ENCODE assay signal across 19 cellular contexts in the genomic region with DNA sequence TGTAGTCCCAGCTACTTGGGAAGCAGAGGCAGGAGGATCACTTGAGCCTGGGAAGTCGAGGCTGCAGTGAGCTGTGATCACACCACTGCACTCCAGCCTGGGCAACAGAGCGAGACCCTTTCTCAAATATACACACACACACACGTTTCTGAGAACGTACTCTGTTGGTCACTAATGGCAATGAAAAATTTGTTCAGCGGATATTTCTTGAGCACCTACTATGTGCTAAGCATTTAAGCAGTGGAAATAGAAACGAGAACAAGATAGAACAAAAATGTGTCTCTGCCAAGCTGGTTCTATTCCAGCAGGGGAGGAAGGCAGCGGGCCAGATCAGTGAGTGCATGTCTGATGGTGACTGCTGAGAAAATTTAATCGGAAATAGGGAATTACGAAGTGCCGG. TPM values are rescaled to one million over a fixed set of nuclear protein-coding genes. Genes with fewer than 3 reads are reported as not detected.
DNase-seq lines count a peak whose midpoint lies in the region; ATAC-seq, FAIRE-seq and TF ChIP-seq lines count a peak whose summit lies in the region.
"Had no signal": no experiment of that assay in that cellular context is flagged by ENCODE, and none has a peak within 500 bp of the region (broad histone marks: within the 10 kb centered on the region; RNA-seq: fewer than 3 reads in every experiment).

No MANE protein-coding gene starts in this region.

- no peak overlapping the region for H3K4me3 Mint-ChIP-seq in activated CD4-positive, alpha-beta memory T cell treated with anti-CD3 and anti-CD28 coated beads, Interleukin-2, amount 10 ng/mL, durations not matched to agents 7 days and 5 days
- H3K4me3 Mint-ChIP-seq in effector memory CD8-positive, alpha-beta T cell = peak overlapping the region in 1 of 2 donors; percentile 45
- no peak overlapping the region for H3K4me3 Mint-ChIP-seq in stimulated activated naive CD8-positive, alpha-beta T cell treated with anti-CD3 and anti-CD28 coated beads, Interleukin-15, amount 100 ng/mL, for 72 hours

- peaks cover 62% of the 10 kb centered on the region for H3K36me3 Mint-ChIP-seq in activated CD4-positive, alpha-beta memory T cell treated with anti-CD3 and anti-CD28 coated beads, Interleukin-2, amount 10 ng/mL, durations not matched to agents 7 days and 5 days (ENCODE audit: low read depth)
- peaks cover 70% of the 10 kb centered on the region for H3K36me3 Mint-ChIP-seq in effector memory CD8-positive, alpha-beta T cell (ENCODE audit: insufficient read depth)

- ATAC-seq in HepG2 (no peak), right lobe of liver (no peak), GM21390 (IDR thresholded peaks at IDR 0.05; ENCODE audit: unreplicated experiment) (no peak), HG03095 (IDR thresholded peaks at IDR 0.05; ENCODE audit: unreplicated experiment) (no peak)
- ATAC-seq in effector memory CD8-positive, alpha-beta T cell (replicated peaks) = no peak
- no peak for ATAC-seq in stimulated activated naive CD8-positive, alpha-beta T cell treated with anti-CD3 and anti-CD28 coated beads, Interleukin-15, amount 100 ng/mL, for 72 hours
- ATAC-seq: heart left ventricle, left lung, sciatic nerve, SK-N-SH treated with all-trans-retinoic acid at 6 μM for 48 hours had no signal

- TF ChIP-seq EP300 in HepG2 (IDR thresholded peaks at IDR 0.05; ENCODE audit: low read depth in 2 of 2, low read length in 2 of 2) (no peak), HepG2 (CRISPR knock-in tag; IDR thresholded peaks at IDR 0.05; ENCODE audit: borderline replicate concordance) (no peak)

- H3K4me3 ChIP-seq in HepG2 (replicated peaks in 1 of 3; ENCODE audit: insufficient read depth in 1 of 3, low read depth in 2 of 3, low read length in 3 of 3) (no peak overlapping the region), right lobe of liver (no peak overlapping the region), Karpas-422 (ENCODE audit: low read length) (no peak overlapping the region)
- H3K4me3 ChIP-seq: heart left ventricle, left lung, tibial nerve had no signal

- TF ChIP-seq POLR2A in HepG2 (IDR thresholded peaks at IDR 0.05; ENCODE audit: insufficient read depth in 1 of 2, low read depth in 2 of 2, low read length in 2 of 2) (no peak), right lobe of liver (IDR thresholded peaks at IDR 0.05) (no peak)

- intact Hi-C loops in HepG2 (cut with micrococcal nuclease; ENCODE audit: unreplicated experiment) (no loop called here), right lobe of liver (cut with DNase I) (no loop called here)

- H4K20me1 ChIP-seq in HepG2 (ENCODE audit: insufficient read depth, low read length) = peaks cover 8% of the 10 kb centered on the region; the same call in 1 of the 2 replicates
- H4K20me1 ChIP-seq in Karpas-422 (ENCODE audit: insufficient read depth, low read depth, low read length) = 0 out of 2 replicates have a peak, but pooled peaks cover 4% of the 10 kb centered on the region

- no peaks in the 10 kb centered on the region for H3K9me2 ChIP-seq in Karpas-422 (replicated peaks; ENCODE audit: insufficient read depth, low read length)

- TF ChIP-seq RAD21 in HepG2 (CRISPR knock-in tag; IDR thresholded peaks at IDR 0.05) = no peak

- H3K4me1 ChIP-seq in HepG2 (ENCODE audit: insufficient read depth, low read length) (peaks cover 37% of the 10 kb centered on the region), right lobe of liver (peaks cover 0 to 36% (median 11%) of the 10 kb centered on the region in 4 donors), Karpas-422 (ENCODE audit: low read length) (peaks cover 32% of the 10 kb centered on the region)

- in situ Hi-C loops in HepG2 (cut with HindIII; ENCODE audit: extremely low pct_ligation_motif_present, low pct_unique_long_range_greater_than_20kb) = no loop called here

- POLR2A ChIA-PET in HepG2 (lab: Yijun Ruan, JAX) = no interaction called here
- POLR2A ChIA-PET in activated CD4-positive, alpha-beta memory T cell treated with anti-CD3 and anti-CD28 coated beads, Interleukin-2, amount 10 ng/mL, durations not matched to agents 7 days and 5 days (lab: Charles Lee) = interaction anchor here (1.3 kb wide), 1 partner anchor 10 kb away, joined by 3 read pairs; no protein-coding TSS in a partner anchor

- H3K36me3 ChIP-seq in HepG2 (replicated peaks in 1 of 2; ENCODE audit: control insufficient read depth in 1 of 2, insufficient read depth in 2 of 2, low read length in 2 of 2) (peaks cover 4 to 20% of the 10 kb centered on the region in 2 experiments), right lobe of liver (peaks cover 0 to 5% (median 0%) of the 10 kb centered on the region in 4 donors), Karpas-422 (ENCODE audit: insufficient read depth, low read length) (peaks cover 4% of the 10 kb centered on the region; the same call in 1 of the 2 replicates)

- WGBS in HepG2 (ENCODE audit: low lambda C conversion rate) = 98% methylated on average over 10 of the region's 10 CpGs
- 78% methylated on average over 10 of the region's 10 CpGs for WGBS in right lobe of liver (ENCODE audit: insufficient coverage, low coverage, low lambda C conversion rate, missing lambda C conversion rate)

- H2AFZ ChIP-seq in HepG2 (ENCODE audit: low read length) = no peak overlapping the region
- no peak overlapping the region for H2AFZ ChIP-seq in Karpas-422 (ENCODE audit: low read length)

- H3K9me3 Mint-ChIP-seq in activated CD4-positive, alpha-beta memory T cell treated with anti-CD3 and anti-CD28 coated beads, Interleukin-2, amount 10 ng/mL, durations not matched to agents 7 days and 5 days = no peaks in the 10 kb centered on the region
- no peaks in the 10 kb centered on the region for H3K9me3 Mint-ChIP-seq in effector memory CD8-positive, alpha-beta T cell
- no peaks in the 10 kb centered on the region for H3K9me3 Mint-ChIP-seq in stimulated activated naive CD8-positive, alpha-beta T cell treated with anti-CD3 and anti-CD28 coated beads, Interleukin-15, amount 100 ng/mL, for 72 hours

- peak overlapping the region; percentile 71 for H3K27ac Mint-ChIP-seq in activated CD4-positive, alpha-beta memory T cell treated with anti-CD3 and anti-CD28 coated beads, Interleukin-2, amount 10 ng/mL, durations not matched to agents 7 days and 5 days
- peak overlapping the region; percentile 81 to 83 for H3K27ac Mint-ChIP-seq in effector memory CD8-positive, alpha-beta T cell
- peak overlapping the region; percentile 61 to 84 for H3K27ac Mint-ChIP-seq in stimulated activated naive CD8-positive, alpha-beta T cell treated with anti-CD3 and anti-CD28 coated beads, Interleukin-15, amount 100 ng/mL, for 72 hours

- no TSS peak for BruUV-seq in HepG2 (replicated peaks; lab: Mats Ljungman, UMichigan)

- no peak overlapping the region for H3K4me2 ChIP-seq in HepG2 (ENCODE audit: low read depth, low read length)
- no peak overlapping the region for H3K4me2 ChIP-seq in Karpas-422 (ENCODE audit: low read depth, low read length, poor library complexity, severe bottlenecking)

- H3K27me3 ChIP-seq in HepG2 (ENCODE audit: control insufficient read depth in 1 of 2, insufficient read depth in 2 of 2, low read length in 2 of 2) (no peaks in the 10 kb centered on the region), right lobe of liver (no peaks in the 10 kb centered on the region), Karpas-422 (ENCODE audit: low read length) (no peaks in the 10 kb centered on the region)
- H3K27me3 ChIP-seq: heart left ventricle, left lung, tibial nerve had no signal

- H3K9me3 ChIP-seq in HepG2 (ENCODE audit: low read length) (no peaks in the 10 kb centered on the region), right lobe of liver (no peaks in the 10 kb centered on the region), Karpas-422 (ENCODE audit: low read length) (no peaks in the 10 kb centered on the region)
- H3K9me3 ChIP-seq: Caco-2, heart left ventricle, left lung, tibial nerve had no signal

- H3K27me3 Mint-ChIP-seq in activated CD4-positive, alpha-beta memory T cell treated with anti-CD3 and anti-CD28 coated beads, Interleukin-2, amount 10 ng/mL, durations not matched to agents 7 days and 5 days = no peaks in the 10 kb centered on the region
- no peaks in the 10 kb centered on the region for H3K27me3 Mint-ChIP-seq in effector memory CD8-positive, alpha-beta T cell
- H3K27me3 Mint-ChIP-seq in stimulated activated naive CD8-positive, alpha-beta T cell treated with anti-CD3 and anti-CD28 coated beads, Interleukin-15, amount 100 ng/mL, for 72 hours = no peaks in the 10 kb centered on the region

- no peak for FAIRE-seq in HepG2 (lab: Jason Lieb, UNC)
- FAIRE-seq: astrocyte had no signal

- CTCF ChIA-PET in HepG2 (lab: Yijun Ruan, JAX; ENCODE audit: low intra/inter-chr PET ratio, low total read pairs) = no interaction called here
- CTCF ChIA-PET in activated CD4-positive, alpha-beta memory T cell treated with anti-CD3 and anti-CD28 coated beads, Interleukin-2, amount 10 ng/mL, durations not matched to agents 7 days and 5 days (lab: Charles Lee) = interaction anchor here (0.7 kb wide), 1 partner anchor 1810 kb away, joined by 4 read pairs; no protein-coding TSS in a partner anchor

- peaks cover 58% of the 10 kb centered on the region for H3K4me1 Mint-ChIP-seq in activated CD4-positive, alpha-beta memory T cell treated with anti-CD3 and anti-CD28 coated beads, Interleukin-2, amount 10 ng/mL, durations not matched to agents 7 days and 5 days
- peaks cover 33 to 53% of the 10 kb centered on the region in 2 donors for H3K4me1 Mint-ChIP-seq in effector memory CD8-positive, alpha-beta T cell (ENCODE audit: low read depth in 2 of 2)
- peaks cover 74% of the 10 kb centered on the region for H3K4me1 Mint-ChIP-seq in stimulated activated naive CD8-positive, alpha-beta T cell treated with anti-CD3 and anti-CD28 coated beads, Interleukin-15, amount 100 ng/mL, for 72 hours

- TF ChIP-seq CTCF in HepG2 (CRISPR knock-in tag; IDR thresholded peaks at IDR 0.05) = no peak
- no peak for TF ChIP-seq CTCF in right lobe of liver (IDR thresholded peaks at IDR 0.05)

- H3K27ac ChIP-seq in HepG2 (ENCODE audit: extremely low read length, insufficient read depth, low read length) (no peak overlapping the region), right lobe of liver (no peak overlapping the region), Karpas-422 (ENCODE audit: low read length) (no peak overlapping the region)
- H3K27ac ChIP-seq: heart left ventricle, left lung had no signal

- H3K9ac ChIP-seq in HepG2 (ENCODE audit: insufficient read depth, low read depth, low read length) (no peak overlapping the region), Karpas-422 (ENCODE audit: low read length) (no peak overlapping the region)

- DNase-seq in HepG2 (ENCODE audit: low spot score) = no peak
- no peak for DNase-seq in right lobe of liver
- no peak for DNase-seq in activated CD4-positive, alpha-beta memory T cell treated with anti-CD3 and anti-CD28 coated beads, Interleukin-2, amount 10 ng/mL, durations not matched to agents 7 days and 5 days
- no peak for DNase-seq in effector memory CD8-positive, alpha-beta T cell
- DNase-seq in stimulated activated naive CD8-positive, alpha-beta T cell treated with anti-CD3 and anti-CD28 coated beads, Interleukin-15, amount 100 ng/mL, for 72 hours = no peak
- DNase-seq in Karpas-422 = no peak
- DNase-seq: activated effector memory CD4-positive, alpha-beta T cell treated with Interleukin-2 at 50 U/mL for 16 hours; Caco-2; heart left ventricle; KBM-7; left lung; NCI-H2081; NCI-H446 treated with DMSO at 0.1 percent for 48 hours had no signal

- peaks cover 19% of the 10 kb centered on the region for H3K79me2 ChIP-seq in HepG2 (ENCODE audit: insufficient read depth, low read length)
- peaks cover 50% of the 10 kb centered on the region for H3K79me2 ChIP-seq in Karpas-422 (ENCODE audit: low read length)

RNA-seq across cellular contexts. Expression of gene ARPC1B, which starts 8.7 kb away (rescaled TPM):
- 89.1 and 92.2 TPM in 2 replicates for total RNA-seq in HepG2 (2016; rRNA removed; fragmentation: Illumina TruSeq; extraction: Trizol)
- 177 and 178 TPM in 2 replicates for total RNA-seq in HepG2 (2016; cell fraction: cytosol; rRNA removed; fragmentation: Illumina TruSeq; extraction: Trizol; ENCODE audit: low read depth)
- 96.5 and 103 TPM in 2 replicates for total RNA-seq in HepG2 (2016; cell fraction: insoluble cytoplasmic fraction; rRNA removed; fragmentation: Illumina TruSeq; extraction: Trizol)
- total RNA-seq in HepG2 (2016; cell fraction: membrane; rRNA removed; fragmentation: Illumina TruSeq; extraction: Trizol) = 193 and 196 TPM in 2 replicates
- total RNA-seq in HepG2 (2016; cell fraction: nucleus; rRNA removed; fragmentation: Illumina TruSeq; extraction: Trizol) = 40.7 and 55.8 TPM in 2 replicates
- 72.9 and 89.3 TPM in 2 replicates for polyA plus RNA-seq in HepG2 (2011; rRNA removed)
- 96.6 and 133 TPM in 2 replicates for polyA plus RNA-seq in HepG2 (2011; cell fraction: cytosol; rRNA removed)
- polyA plus RNA-seq in HepG2 (2011; cell fraction: nucleus; rRNA removed) = 99.1 and 115 TPM in 2 replicates
- polyA plus RNA-seq in HepG2 (2012) = 36.2 and 88.7 TPM in 2 replicates
- 263 and 307 TPM in 2 replicates for polyA plus RNA-seq in HepG2 (2016; cell fraction: cytosol; fragmentation: Illumina TruSeq; extraction: Trizol; ENCODE audit: low read depth)
- polyA plus RNA-seq in HepG2 (2016; cell fraction: insoluble cytoplasmic fraction; fragmentation: Illumina TruSeq; extraction: Trizol; ENCODE audit: low read depth) = 123 and 124 TPM in 2 replicates
- 224 and 233 TPM in 2 replicates for polyA plus RNA-seq in HepG2 (2016; cell fraction: membrane; fragmentation: Illumina TruSeq; extraction: Trizol; ENCODE audit: low read depth)
- polyA plus RNA-seq in HepG2 (2016; cell fraction: nucleus; fragmentation: Illumina TruSeq; extraction: Trizol; ENCODE audit: insufficient read depth, low read depth) = 78.2 and 84.5 TPM in 2 replicates
- polyA minus RNA-seq in HepG2 (2011; rRNA and poly(A)+ RNA removed; ENCODE audit: low replicate concordance) = 58.7 and 66.9 TPM in 2 replicates
- 37.9 and 45.0 TPM in 2 replicates for polyA minus RNA-seq in HepG2 (2011; cell fraction: cytosol; rRNA and poly(A)+ RNA removed)
- 27.1 and 29.6 TPM in 2 replicates for polyA minus RNA-seq in HepG2 (2011; cell fraction: nucleus; rRNA and poly(A)+ RNA removed)
- 100 to 1,000 TPM in 2 of 6 experiments, 10 to 100 TPM in 4; 24.4 to 197 (median 52.7) TPM for total RNA-seq in right lobe of liver
- 100 to 1,000 TPM; 396 to 397 TPM for total RNA-seq in activated CD4-positive, alpha-beta memory T cell treated with anti-CD3 and anti-CD28 coated beads, Interleukin-2, amount 10 ng/mL, durations not matched to agents 7 days and 5 days
- 146 and 305 TPM in 2 replicates for total RNA-seq in Karpas-422 (2014; rRNA removed; shearing (Covaris generic); ENCODE audit: low replicate concordance)

RNA-seq across cellular contexts. Expression of gene PDAP1, which starts 25.2 kb away (rescaled TPM):
- total RNA-seq in HepG2 (2016; rRNA removed; fragmentation: Illumina TruSeq; extraction: Trizol) (95.1 and 100 TPM in 2 replicates), right lobe of liver (10 to 100 TPM; 36.3 to 52.9 (median 39.6) TPM)
- total RNA-seq in HepG2 (2016; cell fraction: cytosol; rRNA removed; fragmentation: Illumina TruSeq; extraction: Trizol; ENCODE audit: low read depth) = 15.0 and 19.2 TPM in 2 replicates
- 90.3 and 105 TPM in 2 replicates for total RNA-seq in HepG2 (2016; cell fraction: insoluble cytoplasmic fraction; rRNA removed; fragmentation: Illumina TruSeq; extraction: Trizol)
- 52.2 and 52.9 TPM in 2 replicates for total RNA-seq in HepG2 (2016; cell fraction: membrane; rRNA removed; fragmentation: Illumina TruSeq; extraction: Trizol)
- 30.1 and 33.8 TPM in 2 replicates for total RNA-seq in HepG2 (2016; cell fraction: nucleus; rRNA removed; fragmentation: Illumina TruSeq; extraction: Trizol)
- polyA plus RNA-seq in HepG2 (2011; rRNA removed) = 12.8 and 13.0 TPM in 2 replicates
- 19.6 and 25.2 TPM in 2 replicates for polyA plus RNA-seq in HepG2 (2011; cell fraction: cytosol; rRNA removed)
- polyA plus RNA-seq in HepG2 (2011; cell fraction: nucleus; rRNA removed) = 14.1 and 20.3 TPM in 2 replicates
- 53.9 and 81.7 TPM in 2 replicates for polyA plus RNA-seq in HepG2 (2012)
- 38.3 and 39.1 TPM in 2 replicates for polyA plus RNA-seq in HepG2 (2016; cell fraction: cytosol; fragmentation: Illumina TruSeq; extraction: Trizol; ENCODE audit: low read depth)
- polyA plus RNA-seq in HepG2 (2016; cell fraction: insoluble cytoplasmic fraction; fragmentation: Illumina TruSeq; extraction: Trizol; ENCODE audit: low read depth) = 158 and 188 TPM in 2 replicates
- polyA plus RNA-seq in HepG2 (2016; cell fraction: membrane; fragmentation: Illumina TruSeq; extraction: Trizol; ENCODE audit: low read depth) = 81.7 and 84.4 TPM in 2 replicates
- polyA plus RNA-seq in HepG2 (2016; cell fraction: nucleus; fragmentation: Illumina TruSeq; extraction: Trizol; ENCODE audit: insufficient read depth, low read depth) = 112 and 119 TPM in 2 replicates
- polyA minus RNA-seq in HepG2 (2011; rRNA and poly(A)+ RNA removed; ENCODE audit: low replicate concordance) = 11.3 and 20.5 TPM in 2 replicates
- polyA minus RNA-seq in HepG2 (2011; cell fraction: cytosol; rRNA and poly(A)+ RNA removed) = 9.1 and 13.5 TPM in 2 replicates
- 5.4 and 7.5 TPM in 2 replicates for polyA minus RNA-seq in HepG2 (2011; cell fraction: nucleus; rRNA and poly(A)+ RNA removed)
- 100 to 1,000 TPM in 1 of 2 experiments, 10 to 100 TPM in 1; 93.8 to 103 TPM for total RNA-seq in activated CD4-positive, alpha-beta memory T cell treated with anti-CD3 and anti-CD28 coated beads, Interleukin-2, amount 10 ng/mL, durations not matched to agents 7 days and 5 days
- total RNA-seq in Karpas-422 (2014; rRNA removed; shearing (Covaris generic); ENCODE audit: low replicate concordance) = 14.2 and 43.0 TPM in 2 replicates

RNA-seq across cellular contexts. Expression of gene BUD31, which starts 25.6 kb away (rescaled TPM):
- total RNA-seq in HepG2 (2016; rRNA removed; fragmentation: Illumina TruSeq; extraction: Trizol) (79.1 and 101 TPM in 2 replicates), right lobe of liver (10 to 100 TPM; 25.6 to 49.2 (median 33.3) TPM)
- 107 and 126 TPM in 2 replicates for total RNA-seq in HepG2 (2016; cell fraction: cytosol; rRNA removed; fragmentation: Illumina TruSeq; extraction: Trizol; ENCODE audit: low read depth)
- 82.3 and 106 TPM in 2 replicates for total RNA-seq in HepG2 (2016; cell fraction: insoluble cytoplasmic fraction; rRNA removed; fragmentation: Illumina TruSeq; extraction: Trizol)
- 94.8 and 104 TPM in 2 replicates for total RNA-seq in HepG2 (2016; cell fraction: membrane; rRNA removed; fragmentation: Illumina TruSeq; extraction: Trizol)
- total RNA-seq in HepG2 (2016; cell fraction: nucleus; rRNA removed; fragmentation: Illumina TruSeq; extraction: Trizol) = 32.8 and 34.3 TPM in 2 replicates
- polyA plus RNA-seq in HepG2 (2011; rRNA removed) = 29.8 and 35.1 TPM in 2 replicates
- 28.0 and 29.4 TPM in 2 replicates for polyA plus RNA-seq in HepG2 (2011; cell fraction: cytosol; rRNA removed)
- polyA plus RNA-seq in HepG2 (2011; cell fraction: nucleus; rRNA removed) = 22.8 and 23.2 TPM in 2 replicates
- polyA plus RNA-seq in HepG2 (2012) = 43.3 and 47.1 TPM in 2 replicates
- polyA plus RNA-seq in HepG2 (2016; cell fraction: cytosol; fragmentation: Illumina TruSeq; extraction: Trizol; ENCODE audit: low read depth) = 95.5 and 116 TPM in 2 replicates
- 107 and 115 TPM in 2 replicates for polyA plus RNA-seq in HepG2 (2016; cell fraction: insoluble cytoplasmic fraction; fragmentation: Illumina TruSeq; extraction: Trizol; ENCODE audit: low read depth)
- polyA plus RNA-seq in HepG2 (2016; cell fraction: membrane; fragmentation: Illumina TruSeq; extraction: Trizol; ENCODE audit: low read depth) = 80.6 and 97.1 TPM in 2 replicates
- polyA plus RNA-seq in HepG2 (2016; cell fraction: nucleus; fragmentation: Illumina TruSeq; extraction: Trizol; ENCODE audit: insufficient read depth, low read depth) = 49.7 and 51.5 TPM in 2 replicates
- 27.6 and 30.9 TPM in 2 replicates for polyA minus RNA-seq in HepG2 (2011; rRNA and poly(A)+ RNA removed; ENCODE audit: low replicate concordance)
- polyA minus RNA-seq in HepG2 (2011; cell fraction: cytosol; rRNA and poly(A)+ RNA removed) = 16.5 and 20.6 TPM in 2 replicates
- polyA minus RNA-seq in HepG2 (2011; cell fraction: nucleus; rRNA and poly(A)+ RNA removed) = 17.6 and 25.0 TPM in 2 replicates
- 100 to 1,000 TPM; 104 to 106 TPM for total RNA-seq in activated CD4-positive, alpha-beta memory T cell treated with anti-CD3 and anti-CD28 coated beads, Interleukin-2, amount 10 ng/mL, durations not matched to agents 7 days and 5 days
- 63.7 and 81.8 TPM in 2 replicates for total RNA-seq in Karpas-422 (2014; rRNA removed; shearing (Covaris generic); ENCODE audit: low replicate concordance)

RNA-seq across cellular contexts. Expression of gene PTCD1, which starts 55.4 kb away (rescaled TPM):
- total RNA-seq in HepG2 (2016; rRNA removed; fragmentation: Illumina TruSeq; extraction: Trizol) (4.7 and 8.4 TPM in 2 replicates), right lobe of liver (1 to 10 TPM; 2.4 to 5.3 (median 2.8) TPM)
- total RNA-seq in HepG2 (2016; cell fraction: cytosol; rRNA removed; fragmentation: Illumina TruSeq; extraction: Trizol; ENCODE audit: low read depth) = 1.1 TPM in 2 replicates
- total RNA-seq in HepG2 (2016; cell fraction: insoluble cytoplasmic fraction; rRNA removed; fragmentation: Illumina TruSeq; extraction: Trizol) = 6.6 and 6.9 TPM in 2 replicates
- 2.7 and 3.1 TPM in 2 replicates for total RNA-seq in HepG2 (2016; cell fraction: membrane; rRNA removed; fragmentation: Illumina TruSeq; extraction: Trizol)
- total RNA-seq in HepG2 (2016; cell fraction: nucleus; rRNA removed; fragmentation: Illumina TruSeq; extraction: Trizol) = 5.3 and 7.0 TPM in 2 replicates
- polyA plus RNA-seq in HepG2 (2011; rRNA removed) = 3.0 and 3.4 TPM in 2 replicates
- 2.6 and 3.5 TPM in 2 replicates for polyA plus RNA-seq in HepG2 (2011; cell fraction: cytosol; rRNA removed)
- 8.7 and 9.3 TPM in 2 replicates for polyA plus RNA-seq in HepG2 (2011; cell fraction: nucleus; rRNA removed)
- polyA plus RNA-seq in HepG2 (2012) = 2.8 and 4.0 TPM in 2 replicates
- 0.45 and 0.50 TPM in 2 replicates for polyA plus RNA-seq in HepG2 (2016; cell fraction: cytosol; fragmentation: Illumina TruSeq; extraction: Trizol; ENCODE audit: low read depth)
- polyA plus RNA-seq in HepG2 (2016; cell fraction: insoluble cytoplasmic fraction; fragmentation: Illumina TruSeq; extraction: Trizol; ENCODE audit: low read depth) = 3.6 and 4.2 TPM in 2 replicates
- polyA plus RNA-seq in HepG2 (2016; cell fraction: membrane; fragmentation: Illumina TruSeq; extraction: Trizol; ENCODE audit: low read depth) = 1.1 TPM in 2 replicates
- polyA plus RNA-seq in HepG2 (2016; cell fraction: nucleus; fragmentation: Illumina TruSeq; extraction: Trizol; ENCODE audit: insufficient read depth, low read depth) = 7.2 and 7.4 TPM in 2 replicates
- polyA minus RNA-seq in HepG2 (2011; rRNA and poly(A)+ RNA removed; ENCODE audit: low replicate concordance) = 4.9 and 6.4 TPM in 2 replicates
- 2.3 and 3.4 TPM in 2 replicates for polyA minus RNA-seq in HepG2 (2011; cell fraction: cytosol; rRNA and poly(A)+ RNA removed)
- 3.3 and 5.2 TPM in 2 replicates for polyA minus RNA-seq in HepG2 (2011; cell fraction: nucleus; rRNA and poly(A)+ RNA removed)
- total RNA-seq in activated CD4-positive, alpha-beta memory T cell treated with anti-CD3 and anti-CD28 coated beads, Interleukin-2, amount 10 ng/mL, durations not matched to agents 7 days and 5 days = 1 to 10 TPM; 6.6 to 7.5 TPM
- total RNA-seq in Karpas-422 (2014; rRNA removed; shearing (Covaris generic); ENCODE audit: low replicate concordance) = 2.5 and 7.6 TPM in 2 replicates

RNA-seq across cellular contexts. Expression of gene CPSF4, which starts 55.5 kb away (rescaled TPM):
- 44.4 and 49.6 TPM in 2 replicates for total RNA-seq in HepG2 (2016; rRNA removed; fragmentation: Illumina TruSeq; extraction: Trizol)
- total RNA-seq in HepG2 (2016; cell fraction: cytosol; rRNA removed; fragmentation: Illumina TruSeq; extraction: Trizol; ENCODE audit: low read depth) = 49.0 and 53.5 TPM in 2 replicates
- 45.9 and 53.1 TPM in 2 replicates for total RNA-seq in HepG2 (2016; cell fraction: insoluble cytoplasmic fraction; rRNA removed; fragmentation: Illumina TruSeq; extraction: Trizol)
- total RNA-seq in HepG2 (2016; cell fraction: membrane; rRNA removed; fragmentation: Illumina TruSeq; extraction: Trizol) = 79.7 and 79.9 TPM in 2 replicates
- total RNA-seq in HepG2 (2016; cell fraction: nucleus; rRNA removed; fragmentation: Illumina TruSeq; extraction: Trizol) = 37.5 and 41.5 TPM in 2 replicates
- 34.1 and 46.9 TPM in 2 replicates for polyA plus RNA-seq in HepG2 (2011; rRNA removed)
- polyA plus RNA-seq in HepG2 (2011; cell fraction: cytosol; rRNA removed) = 25.3 and 33.9 TPM in 2 replicates
- 91.4 and 98.3 TPM in 2 replicates for polyA plus RNA-seq in HepG2 (2011; cell fraction: nucleus; rRNA removed)
- polyA plus RNA-seq in HepG2 (2012) = 20.7 and 21.6 TPM in 2 replicates
- 59.8 and 60.5 TPM in 2 replicates for polyA plus RNA-seq in HepG2 (2016; cell fraction: cytosol; fragmentation: Illumina TruSeq; extraction: Trizol; ENCODE audit: low read depth)
- 48.9 and 50.6 TPM in 2 replicates for polyA plus RNA-seq in HepG2 (2016; cell fraction: insoluble cytoplasmic fraction; fragmentation: Illumina TruSeq; extraction: Trizol; ENCODE audit: low read depth)
- 72.4 and 75.2 TPM in 2 replicates for polyA plus RNA-seq in HepG2 (2016; cell fraction: membrane; fragmentation: Illumina TruSeq; extraction: Trizol; ENCODE audit: low read depth)
- 101 and 102 TPM in 2 replicates for polyA plus RNA-seq in HepG2 (2016; cell fraction: nucleus; fragmentation: Illumina TruSeq; extraction: Trizol; ENCODE audit: insufficient read depth, low read depth)
- polyA minus RNA-seq in HepG2 (2011; rRNA and poly(A)+ RNA removed; ENCODE audit: low replicate concordance) = 50.0 and 95.3 TPM in 2 replicates
- 12.8 and 13.5 TPM in 2 replicates for polyA minus RNA-seq in HepG2 (2011; cell fraction: cytosol; rRNA and poly(A)+ RNA removed)
- 36.1 and 37.3 TPM in 2 replicates for polyA minus RNA-seq in HepG2 (2011; cell fraction: nucleus; rRNA and poly(A)+ RNA removed)
- total RNA-seq in right lobe of liver = 10 to 100 TPM; 10.1 to 16.7 (median 12.0) TPM
- 10 to 100 TPM; 64.1 to 66.2 TPM for total RNA-seq in activated CD4-positive, alpha-beta memory T cell treated with anti-CD3 and anti-CD28 coated beads, Interleukin-2, amount 10 ng/mL, durations not matched to agents 7 days and 5 days
- 48.7 and 63.6 TPM in 2 replicates for total RNA-seq in Karpas-422 (2014; rRNA removed; shearing (Covaris generic); ENCODE audit: low replicate concordance)
